Comparison of ENCODE assay signal across 18 cellular contexts in the genomic region with DNA sequence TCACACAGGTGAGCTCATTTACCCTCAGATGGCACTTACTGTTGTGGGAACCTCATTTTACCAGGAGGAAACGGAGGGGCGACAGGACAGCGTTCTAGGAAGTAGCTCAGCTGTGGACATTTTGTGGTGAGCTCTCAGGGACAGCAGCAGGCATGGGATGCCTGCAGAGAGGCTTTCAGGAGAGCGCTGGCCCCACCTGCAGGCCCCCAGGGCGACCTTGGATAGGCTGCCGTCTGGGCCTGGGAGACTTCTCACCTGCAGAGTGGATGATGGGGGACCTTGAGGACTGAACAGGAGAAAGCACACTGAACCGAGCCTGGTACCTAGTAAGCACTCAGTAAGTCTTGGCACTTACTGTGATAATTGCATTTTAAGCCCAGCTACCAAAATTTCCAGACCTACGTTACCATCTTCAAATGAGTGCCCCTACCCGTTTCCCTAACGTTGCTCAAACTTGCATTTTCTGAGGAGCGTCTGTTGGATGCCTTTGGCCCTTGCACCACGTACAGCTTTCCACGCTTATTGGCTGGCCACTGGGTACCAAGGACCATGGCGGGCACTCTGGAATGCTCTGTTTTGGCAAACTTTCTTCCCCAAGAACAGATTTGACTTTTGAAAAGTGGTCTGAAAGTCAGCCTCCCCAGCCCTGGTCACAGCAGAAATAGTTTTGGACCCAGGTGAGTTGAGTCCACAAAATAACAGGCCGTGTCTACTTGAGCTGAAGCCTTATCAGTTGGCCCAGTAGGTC.
"Had no signal": no experiment of that assay in that cellular context is flagged by ENCODE, and none has a peak within 500 bp of the region (broad histone marks: within the 10 kb centered on the region; RNA-seq: fewer than 3 reads in every experiment).

No MANE protein-coding gene starts in this region.

- H3K9me3 ChIP-seq: left lung, psoas muscle, right lobe of liver had no signal

- DNase-seq: activated CD8-positive, alpha-beta memory T cell treated with anti-CD3 and anti-CD28 coated beads, Interleukin-2, amount 50 U/mL, for 48 hours; activated naive CD8-positive, alpha-beta T cell treated with anti-CD3 and anti-CD28 coated beads, Interleukin-2, amount 10 ng/mL, durations not matched to agents 7 days and 5 days; anterior cingulate cortex; cerebellar nuclear complex; dermis blood vessel endothelial cell; esophagus squamous epithelium; foreskin fibroblast; occipital lobe; psoas muscle; stimulated activated CD4-positive, alpha-beta T cell treated with anti-CD3 and anti-CD28 coated beads, Interleukin-1b, Interleukin-23, amount 100 ng/mL, for 48 hours; stimulated activated naive B cell treated with anti-CD40 and anti-IgM and Interleukin-4, amounts not matched to agents 10 μg/mL and 1 μg/mL and 100 μg/mL, for 72 hours; substantia nigra; T1000 had no signal

- H3K27me3 Mint-ChIP-seq: activated naive CD8-positive, alpha-beta T cell treated with anti-CD3 and anti-CD28 coated beads, Interleukin-2, amount 10 ng/mL, durations not matched to agents 7 days and 5 days; stimulated activated naive B cell treated with anti-CD40 and anti-IgM and Interleukin-4, amounts not matched to agents 10 μg/mL and 1 μg/mL and 100 μg/mL, for 72 hours; T-cell had no signal

- H3K36me3 ChIP-seq: left lung, right lobe of liver had no signal

- H3K4me1 ChIP-seq: esophagus squamous epithelium, left lung, psoas muscle had no signal

- H3K4me1 Mint-ChIP-seq: activated naive CD8-positive, alpha-beta T cell treated with anti-CD3 and anti-CD28 coated beads, Interleukin-2, amount 10 ng/mL, durations not matched to agents 7 days and 5 days; nephron; T-cell had no signal

- H3K4me3 ChIP-seq: esophagus squamous epithelium, left lung, psoas muscle, right lobe of liver had no signal

- H3K4me3 Mint-ChIP-seq: activated naive CD8-positive, alpha-beta T cell treated with anti-CD3 and anti-CD28 coated beads, Interleukin-2, amount 10 ng/mL, durations not matched to agents 7 days and 5 days; nephron; stimulated activated naive B cell treated with anti-CD40 and anti-IgM and Interleukin-4, amounts not matched to agents 10 μg/mL and 1 μg/mL and 100 μg/mL, for 72 hours; T-cell had no signal

- ATAC-seq: left lung; psoas muscle; stimulated activated naive B cell treated with anti-CD40 and anti-IgM and Interleukin-4, amounts not matched to agents 10 μg/mL and 1 μg/mL and 100 μg/mL, for 72 hours; T-cell had no signal

- H3K27ac ChIP-seq: esophagus squamous epithelium, left lung, psoas muscle, right lobe of liver, VCaP had no signal

- H3K27ac Mint-ChIP-seq: activated naive CD8-positive, alpha-beta T cell treated with anti-CD3 and anti-CD28 coated beads, Interleukin-2, amount 10 ng/mL, durations not matched to agents 7 days and 5 days; nephron; stimulated activated naive B cell treated with anti-CD40 and anti-IgM and Interleukin-4, amounts not matched to agents 10 μg/mL and 1 μg/mL and 100 μg/mL, for 72 hours; T-cell had no signal

- H3K27me3 ChIP-seq: esophagus squamous epithelium, left lung, right lobe of liver had no signal
